ENCODE assay signal across 14 cellular contexts in the genomic region with DNA sequence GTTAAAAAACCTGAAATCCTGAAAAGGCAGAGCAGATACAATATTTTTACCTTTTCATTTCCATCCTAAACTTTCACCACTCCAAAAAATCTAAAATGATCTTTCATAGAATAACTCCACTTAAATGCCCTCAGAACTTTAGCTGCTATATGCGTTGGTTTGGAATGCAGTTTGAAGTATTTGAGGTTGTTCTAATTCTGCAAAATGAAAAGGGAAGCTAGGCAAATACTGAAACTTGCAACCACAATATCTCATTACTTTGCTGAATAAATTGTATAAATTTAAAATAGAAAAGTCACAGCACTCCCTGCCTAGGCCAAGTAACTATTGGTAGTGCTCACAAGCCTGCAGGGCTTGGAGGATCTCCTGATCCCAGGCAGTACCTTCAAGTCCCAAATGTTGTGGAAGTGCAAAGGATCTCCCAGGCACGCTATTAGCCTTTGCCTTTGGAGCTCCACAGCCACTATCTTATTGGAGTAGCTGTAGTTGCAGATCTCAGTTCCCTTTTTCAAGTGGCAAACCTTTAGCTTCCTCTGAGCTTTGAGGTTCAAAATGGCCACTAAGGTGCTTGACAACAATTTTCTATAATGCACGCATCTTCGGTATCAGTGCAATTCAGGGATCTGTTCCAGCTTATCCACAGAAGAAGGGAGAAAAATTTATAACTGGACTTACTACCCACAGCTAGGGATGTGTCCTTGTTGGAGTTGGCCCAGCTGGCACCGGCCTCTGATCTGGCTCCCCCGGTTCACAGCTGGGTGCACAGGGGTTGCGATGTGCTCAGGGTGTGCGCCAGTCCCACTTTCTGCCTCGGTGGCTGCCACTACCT. TPM values are rescaled to one million over a fixed set of nuclear protein-coding genes. Genes with fewer than 3 reads are reported as not detected.
A peak's percentile ranks its signal among the peaks of the same experiment; 100 is the strongest.
DNase-seq lines count a peak whose midpoint lies in the region; ATAC-seq and TF ChIP-seq lines count a peak whose summit lies in the region.
"Had no signal": no experiment of that assay in that cellular context is flagged by ENCODE, and none has a peak within 500 bp of the region (broad histone marks: within the 10 kb centered on the region; RNA-seq: fewer than 3 reads in every experiment).

No MANE protein-coding gene starts in this region.

- no peak overlapping the region for H4K8ac ChIP-seq in neuronal stem cell (ENCODE audit: low read depth, low read length)

- CTCF ChIA-PET in HEK293 (lab: Yijun Ruan, JAX), result interaction anchor here (0.7 to 4.3 kb wide), 4 partner anchors 12 to 394 kb away, joined by 3 to 32 read pairs (median 4); no protein-coding TSS in a partner anchor

- intact Hi-C loops in esophagus muscularis mucosa (cut with DNase I), result no loop called here

- H3K36me3 ChIP-seq in HEK293 (ENCODE audit: control insufficient read depth in 2 of 2, insufficient read depth in 1 of 2, low read length in 2 of 2) (no peaks in the 10 kb centered on the region), esophagus muscularis mucosa (no peaks in the 10 kb centered on the region), neuronal stem cell (replicated peaks in 1 of 2; ENCODE audit: control insufficient read depth in 2 of 2, insufficient read depth in 2 of 2, low read length in 2 of 2) (no peaks in the 10 kb centered on the region)

- H2BK15ac ChIP-seq in neuronal stem cell (ENCODE audit: low read length), result no peak overlapping the region

- no peak overlapping the region for H2BK5ac ChIP-seq in neuronal stem cell (ENCODE audit: low read length)

- DNase-seq in esophagus muscularis mucosa (ENCODE audit: extremely low spot score) (peak; percentile 86), GF-D8 (lab: John Stamatoyannopoulos, UW) (no peak), amygdala (lab: John Stamatoyannopoulos, UW) (no peak), neuronal stem cell (ENCODE audit: low spot score) (no peak), erythroblast (lab: John Stamatoyannopoulos, UW) (no peak)
- DNase-seq: activated gamma-delta T cell treated with Interleukin-2 at 50 U/mL for 16 hours, DND-41, trophoblast cell had no signal

- ATAC-seq in GM18858 (IDR thresholded peaks at IDR 0.05; ENCODE audit: unreplicated experiment) (peak; percentile 76), HG03520 (IDR thresholded peaks at IDR 0.05; ENCODE audit: unreplicated experiment) (peak; percentile 85)

- H3K18ac ChIP-seq in neuronal stem cell (ENCODE audit: low read length), result no peak overlapping the region

- no peak for TF ChIP-seq POLR2A in esophagus muscularis mucosa (IDR thresholded peaks at IDR 0.05; ENCODE audit: low read depth)
- TF ChIP-seq POLR2A in erythroblast (IDR thresholded peaks at IDR 0.05; ENCODE audit: low read length), result no peak

- no peak overlapping the region for H2BK120ac ChIP-seq in neuronal stem cell (ENCODE audit: low read depth, low read length)

- H4K91ac ChIP-seq in neuronal stem cell (ENCODE audit: low read depth, low read length, poor library complexity), result no peak overlapping the region

- H3K4me3 ChIP-seq in HEK293 (ENCODE audit: low read depth, low read length) (no peak overlapping the region), esophagus muscularis mucosa (no peak overlapping the region), neuronal stem cell (ENCODE audit: low read length in 2 of 2) (no peak overlapping the region)

- H3K9me3 ChIP-seq in HEK293 (ENCODE audit: control insufficient read depth, insufficient read depth, low read depth, low read length) (no peaks in the 10 kb centered on the region), esophagus muscularis mucosa (no peaks in the 10 kb centered on the region), neuronal stem cell (replicated peaks in 1 of 2; ENCODE audit: control insufficient read depth in 2 of 2, insufficient read depth in 1 of 2, low read depth in 1 of 2, low read length in 2 of 2) (no peaks in the 10 kb centered on the region)

- no peak overlapping the region for H3K9ac ChIP-seq in neuronal stem cell (ENCODE audit: low read depth, low read length, poor library complexity)

- no peak overlapping the region for H3K4ac ChIP-seq in neuronal stem cell (ENCODE audit: low read length)

- no peaks in the 10 kb centered on the region for H3K4me1 ChIP-seq in HEK293 (ENCODE audit: control insufficient read depth, insufficient read depth, low read length)
- H3K4me1 ChIP-seq in esophagus muscularis mucosa, result no peaks in the 10 kb centered on the region
- H3K4me1 ChIP-seq in neuronal stem cell (ENCODE audit: control insufficient read depth in 2 of 2, insufficient read depth in 1 of 2, low read depth in 1 of 2, low read length in 2 of 2), result no peaks in the 10 kb centered on the region

- no peak overlapping the region for H3K23ac ChIP-seq in neuronal stem cell (ENCODE audit: low read depth, low read length, poor library complexity)

- POLR2A ChIA-PET in HEK293 (lab: Yijun Ruan, JAX), result no interaction called here

- no peak for TF ChIP-seq CTCF in HEK293 (tag by site-specific recombination; IDR thresholded peaks at IDR 0.05)
- TF ChIP-seq CTCF in esophagus muscularis mucosa (IDR thresholded peaks at IDR 0.05), result no peak

- no peak overlapping the region for H3K27ac ChIP-seq in HEK293 (ENCODE audit: extremely low read depth, low read depth, low read length)
- no peak overlapping the region for H3K27ac ChIP-seq in esophagus muscularis mucosa (replicated peaks in 1 of 4)
- no peak overlapping the region for H3K27ac ChIP-seq in neuronal stem cell (replicated peaks; ENCODE audit: low read length)
- H3K27ac ChIP-seq: epithelial cell of prostate had no signal

- 59% methylated on average over 9 of the region's 9 CpGs for WGBS in esophagus muscularis mucosa
- WGBS in neuronal stem cell (ENCODE audit: extremely low coverage in 2 of 2, insufficient read length in 2 of 2, insufficient replicate concordance in 1 of 2), 2 donors, result no CpG with 5 or more reads among the region's 9 CpGs

- no peak overlapping the region for H3K14ac ChIP-seq in neuronal stem cell (ENCODE audit: low read length)

- H2AK5ac ChIP-seq in neuronal stem cell (ENCODE audit: low read depth, low read length), result no peak overlapping the region

- no peak for TF ChIP-seq EP300 in esophagus muscularis mucosa (IDR thresholded peaks at IDR 0.05)

- no peaks in the 10 kb centered on the region for H3K79me1 ChIP-seq in neuronal stem cell (ENCODE audit: low read depth, low read length)

- peaks cover 0 to 10% (median 0%) of the 10 kb centered on the region in 4 donors for H3K27me3 ChIP-seq in esophagus muscularis mucosa
- peaks cover 0 to 39% (median 0%) of the 10 kb centered on the region in 3 experiments for H3K27me3 ChIP-seq in neuronal stem cell (ENCODE audit: control insufficient read depth in 3 of 3, insufficient read depth in 3 of 3, low read depth in 1 of 3, low read length in 3 of 3)

- H2AFZ ChIP-seq in neuronal stem cell (ENCODE audit: low read length), result no peak overlapping the region

- H2BK12ac ChIP-seq in neuronal stem cell (ENCODE audit: low read length), result no peak overlapping the region

- H3K4me2 ChIP-seq in neuronal stem cell (ENCODE audit: insufficient read depth, low read length, poor library complexity, severe bottlenecking), result no peak overlapping the region

TF ChIP-seq in HEK293, 187 proteins besides CTCF, POLR2A, EP300 and RAD21:
- TF ChIP-seq ZNF580 (tag by site-specific recombination; IDR thresholded peaks at IDR 0.05) (no peak), GLI2 (tag by site-specific recombination; IDR thresholded peaks at IDR 0.05; ENCODE audit: borderline replicate concordance, low read depth) (no peak), ATF2 (tag by site-specific recombination; IDR thresholded peaks at IDR 0.05; ENCODE audit: low read depth) (no peak), ZNF473 (tag by site-specific recombination; IDR thresholded peaks at IDR 0.05) (no peak), ZNF510 (tag by site-specific recombination; IDR thresholded peaks at IDR 0.05; ENCODE audit: insufficient replicate concordance) (no peak), SCRT1 (tag by site-specific recombination; IDR thresholded peaks at IDR 0.05; ENCODE audit: borderline replicate concordance) (peak; percentile 6; the same call in 1 of the 2 replicates)

RNA-seq across cellular contexts. Expression of gene ANKRD62, which starts 43.4 kb away (rescaled TPM):
- under 1 TPM in 1 of 4 donors, not detected in 3; 0.06 TPM for total RNA-seq in esophagus muscularis mucosa
- polyA plus RNA-seq in neuronal stem cell (2013, experiment 1 of 2), result not detected
- polyA plus RNA-seq in neuronal stem cell (2013, experiment 2 of 2), result not detected
- total RNA-seq: lower leg skin; T-helper 1 cell treated with Interleukin-12 subunit alpha and Interleukin-12 subunit beta and Interleukin-4 antibody, amounts not matched to agents 30 ng/mL and 1 ng/mL, for 36 hours had no signal
